Comparison of ENCODE assay signal across 19 cellular contexts in the genomic region with DNA sequence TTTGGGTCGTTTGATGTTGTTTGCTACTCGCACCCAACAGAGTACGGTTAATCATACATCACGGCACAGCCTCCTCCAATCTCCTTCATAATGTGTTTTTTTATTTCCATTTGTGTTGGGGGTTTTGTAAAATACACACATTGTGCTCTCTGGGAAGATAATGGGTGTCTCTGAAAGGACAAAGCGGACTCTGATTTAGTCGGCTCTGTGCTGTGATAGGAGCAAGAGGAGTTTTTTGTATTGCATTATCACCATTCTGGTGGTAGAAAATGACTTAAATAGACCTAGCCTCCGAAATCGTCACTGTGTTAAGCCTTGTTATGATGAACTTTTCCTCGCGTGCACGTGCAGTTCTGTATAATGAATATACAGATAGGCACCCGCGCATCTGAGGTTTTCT.
DNase-seq lines count a peak whose midpoint lies in the region; ATAC-seq and TF ChIP-seq lines count a peak whose summit lies in the region.
"Had no signal": no experiment of that assay in that cellular context is flagged by ENCODE, and none has a peak within 500 bp of the region (broad histone marks: within the 10 kb centered on the region; RNA-seq: fewer than 3 reads in every experiment).

No MANE protein-coding gene starts in this region.

- H3K4me3 Mint-ChIP-seq in GM23338: no peak overlapping the region
- no peak overlapping the region for H3K4me3 Mint-ChIP-seq in neural progenitor cell
- H3K4me3 Mint-ChIP-seq: B cell; CD4-positive, CD25-positive, alpha-beta regulatory T cell; IgD-negative memory B cell had no signal

- H3F3A ChIP-seq in GM23338 (replicated peaks; ENCODE audit: low read depth) (peaks cover 9% of the 10 kb centered on the region), neural progenitor cell (ENCODE audit: low read depth) (peaks cover 38% of the 10 kb centered on the region)

- H3K27me3 Mint-ChIP-seq in GM23338 (ENCODE audit: insufficient read depth, low read depth, poor library complexity) (peaks cover 5% of the 10 kb centered on the region), neural progenitor cell (ENCODE audit: insufficient read depth, low read depth) (peaks cover 3% of the 10 kb centered on the region)
- H3K27me3 Mint-ChIP-seq: B cell; CD4-positive, CD25-positive, alpha-beta regulatory T cell; IgD-negative memory B cell had no signal

- H3K27ac ChIP-seq in GM23338 (ENCODE audit: low read depth) (0 out of 2 replicates have a peak overlapping the region, but pooled peaks have one; percentile 40), iPS-18a (ENCODE audit: low read length) (no peak overlapping the region), neural progenitor cell (no peak overlapping the region)

- H2AFZ ChIP-seq in GM23338 (no peak overlapping the region), neural progenitor cell (replicated peaks) (no peak overlapping the region)

- no peaks in the 10 kb centered on the region for H3K9me2 ChIP-seq in GM23338 (ENCODE audit: insufficient read depth)

- H3K4me1 ChIP-seq in GM23338 (ENCODE audit: insufficient read depth) (peaks cover 46% of the 10 kb centered on the region), iPS-18a (ENCODE audit: control insufficient read depth, low read depth, low read length) (peaks cover 53% of the 10 kb centered on the region), neural progenitor cell (peaks cover 65% of the 10 kb centered on the region)

- no peak for DNase-seq in GM23338 (ENCODE audit: low spot score)
- DNase-seq in NCI-H748 treated with DMSO at 0.1 percent for 48 hours (lab: John Stamatoyannopoulos, UW): peak; percentile 17
- DNase-seq in neural progenitor cell (ENCODE audit: low spot score): peak; percentile 14
- no peak for DNase-seq in activated gamma-delta T cell treated with Interleukin-2 at 50 U/mL for 16 hours
- DNase-seq in DMS79 (lab: John Stamatoyannopoulos, UW): no peak
- DNase-seq: 8988T; CD4-positive, CD25-positive, alpha-beta regulatory T cell; DMS 273 treated with DMSO at 0.1 percent for 48 hours; Karpas-422; NCI-H187 treated with DMSO at 0.1 percent for 48 hours; NCI-H526 treated with DMSO at 0.1 percent for 48 hours; NK-92 treated with Interleukin-12 subunit alpha and Interleukin-12 subunit beta, amount 100 ng/mL, for 24 hours had no signal

- H3K9me3 ChIP-seq in iPS-18a (ENCODE audit: control insufficient read depth, low read depth, low read length): no peaks in the 10 kb centered on the region
- H3K9me3 ChIP-seq in neural progenitor cell (ENCODE audit: low read depth): no peaks in the 10 kb centered on the region

- H3K9ac ChIP-seq in iPS-18a (ENCODE audit: low read length): no peak overlapping the region
- no peak overlapping the region for H3K9ac ChIP-seq in neural progenitor cell

- H3K4me2 ChIP-seq in GM23338 (peak overlapping the region; percentile 39), neural progenitor cell (peak overlapping the region; percentile 70)

- peak; percentile 17; the same call in 2 of the 3 replicates for ATAC-seq in GM23338
- no peak for ATAC-seq in HG02798 (IDR thresholded peaks at IDR 0.05; ENCODE audit: poor library complexity, unreplicated experiment)
- no peak for ATAC-seq in HG02852 (IDR thresholded peaks at IDR 0.05; ENCODE audit: unreplicated experiment)
- ATAC-seq: HCT116, Right ventricle myocardium inferior had no signal

- H3K4me3 ChIP-seq in GM23338 (no peak overlapping the region), iPS-18a (ENCODE audit: low read length) (peak overlapping the region; percentile 44), neural progenitor cell (peak overlapping the region; percentile 27)

- no peaks in the 10 kb centered on the region for H3K36me3 Mint-ChIP-seq in GM23338 (ENCODE audit: low read depth)
- H3K36me3 Mint-ChIP-seq in neural progenitor cell: no peaks in the 10 kb centered on the region
- H3K36me3 Mint-ChIP-seq: CD4-positive, CD25-positive, alpha-beta regulatory T cell; IgD-negative memory B cell had no signal

- no peaks in the 10 kb centered on the region for H3K27me3 ChIP-seq in GM23338 (ENCODE audit: insufficient read depth)
- no peaks in the 10 kb centered on the region for H3K27me3 ChIP-seq in iPS-18a (ENCODE audit: control insufficient read depth, insufficient read depth, low read length)
- H3K27me3 ChIP-seq in neural progenitor cell: no peaks in the 10 kb centered on the region

- no peak for TF ChIP-seq CTCF in GM23338 (conservative IDR thresholded peaks at IDR 0.05; ENCODE audit: low read depth in 2 of 2)
- TF ChIP-seq CTCF in neural progenitor cell (IDR thresholded peaks at IDR 0.05): no peak

- H4K20me1 ChIP-seq in GM23338 (replicated peaks; ENCODE audit: insufficient read depth): no peaks in the 10 kb centered on the region
- H4K20me1 ChIP-seq in neural progenitor cell (ENCODE audit: low read depth): no peaks in the 10 kb centered on the region

- H3K79me2 ChIP-seq in GM23338 (replicated peaks; ENCODE audit: insufficient read depth) (no peaks in the 10 kb centered on the region), neural progenitor cell (ENCODE audit: low read depth) (no peaks in the 10 kb centered on the region)

- H3K9me3 Mint-ChIP-seq in GM23338 (no peaks in the 10 kb centered on the region), neural progenitor cell (peaks cover 2% of the 10 kb centered on the region)

- H3K27ac Mint-ChIP-seq in GM23338 (peak overlapping the region; percentile 6; the same call in 1 of the 2 replicates), neural progenitor cell (peak overlapping the region; percentile 19)
- H3K27ac Mint-ChIP-seq: B cell; CD4-positive, CD25-positive, alpha-beta regulatory T cell; IgD-negative memory B cell had no signal

- peaks cover 54% of the 10 kb centered on the region for H3K4me1 Mint-ChIP-seq in GM23338
- peaks cover 59% of the 10 kb centered on the region for H3K4me1 Mint-ChIP-seq in neural progenitor cell
- H3K4me1 Mint-ChIP-seq: B cell; CD4-positive, CD25-positive, alpha-beta regulatory T cell had no signal

- H3K36me3 ChIP-seq in GM23338 (ENCODE audit: insufficient read depth) (no peaks in the 10 kb centered on the region), iPS-18a (ENCODE audit: control insufficient read depth, low read depth, low read length) (no peaks in the 10 kb centered on the region), neural progenitor cell (no peaks in the 10 kb centered on the region)

TF ChIP-seq in GM23338, 12 proteins besides CTCF, POLR2A, EP300 and RAD21:
- TF ChIP-seq EZH2phosphoT487 (IDR thresholded peaks at IDR 0.05; ENCODE audit: unreplicated experiment) (no peak), JUNB (IDR thresholded peaks at IDR 0.05; ENCODE audit: unreplicated experiment) (no peak)
- TF ChIP-seq, protein P1, sequence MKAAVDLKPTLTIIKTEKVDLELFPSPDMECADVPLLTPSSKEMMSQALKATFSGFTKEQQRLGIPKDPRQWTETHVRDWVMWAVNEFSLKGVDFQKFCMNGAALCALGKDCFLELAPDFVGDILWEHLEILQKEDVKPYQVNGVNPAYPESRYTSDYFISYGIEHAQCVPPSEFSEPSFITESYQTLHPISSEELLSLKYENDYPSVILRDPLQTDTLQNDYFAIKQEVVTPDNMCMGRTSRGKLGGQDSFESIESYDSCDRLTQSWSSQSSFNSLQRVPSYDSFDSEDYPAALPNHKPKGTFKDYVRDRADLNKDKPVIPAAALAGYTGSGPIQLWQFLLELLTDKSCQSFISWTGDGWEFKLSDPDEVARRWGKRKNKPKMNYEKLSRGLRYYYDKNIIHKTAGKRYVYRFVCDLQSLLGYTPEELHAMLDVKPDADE (IDR thresholded peaks at IDR 0.05): no peak

Comparison
In these comparisons a context has a peak if more than half of its experiments do, and no peak if none do; other contexts are left out.
1. DNase-seq: peak in NCI-H748 treated with DMSO at 0.1 percent for 48 hours (single experiment) and neural progenitor cell (single experiment); none in GM23338 (single experiment), activated gamma-delta T cell treated with Interleukin-2 at 50 U/mL for 16 hours (single experiment) and DMS79 (single experiment).